ENCODE assay signal across 8 cellular contexts in the genomic region with DNA sequence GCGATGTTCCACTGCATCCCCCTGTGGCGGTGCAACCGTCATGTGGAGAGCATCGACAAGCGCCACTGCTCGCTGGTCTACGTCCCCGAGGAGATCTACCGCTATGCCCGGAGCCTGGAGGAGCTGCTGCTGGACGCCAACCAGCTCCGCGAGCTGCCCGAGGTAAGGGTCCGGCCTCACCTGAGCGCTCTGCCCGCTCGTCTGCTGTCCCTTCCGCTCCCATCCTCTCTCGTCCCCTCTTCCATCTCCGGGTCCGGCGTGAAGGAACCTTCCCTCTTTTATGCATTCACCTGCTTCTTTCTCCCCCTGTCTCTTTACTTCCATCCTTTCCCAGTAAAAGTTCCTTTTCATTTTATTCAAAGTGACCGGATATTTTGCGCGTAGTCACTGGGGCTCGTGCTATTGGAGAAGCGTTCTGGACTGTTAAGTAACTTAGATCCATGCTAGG. TPM values are rescaled to one million over a fixed set of nuclear protein-coding genes. Genes with fewer than 3 reads are reported as not detected.
A peak's percentile ranks its signal among the peaks of the same experiment; 100 is the strongest.
DNase-seq lines count a peak whose midpoint lies in the region; ATAC-seq and TF ChIP-seq lines count a peak whose summit lies in the region.

No MANE protein-coding gene starts in this region.

- peak overlapping the region; percentile 97 for H3K4me3 Mint-ChIP-seq in natural killer cell treated with Interleukin-12 subunit alpha and Interleukin-12 subunit beta and Interleukin-15 and Interleukin-18, amount 100 ng/mL, for 72 hours

- H3K27me3 ChIP-seq in PC-3 (ENCODE audit: low read length) (no peaks in the 10 kb centered on the region), endocrine pancreas (ENCODE audit: control insufficient read depth, insufficient read depth, low read length) (no peaks in the 10 kb centered on the region)

- peak; percentile 21 for ATAC-seq in HG02798 (IDR thresholded peaks at IDR 0.05; ENCODE audit: poor library complexity, unreplicated experiment)
- peak; percentile 20 for ATAC-seq in PC-3
- no peak for ATAC-seq in natural killer cell treated with Interleukin-12 subunit alpha and Interleukin-12 subunit beta and Interleukin-15 and Interleukin-18, amount 100 ng/mL, for 72 hours

- no peaks in the 10 kb centered on the region for H3F3A ChIP-seq in PC-3 (ENCODE audit: low read length, unreplicated experiment)

- no TSS peak for BruUV-seq in PC-3 (replicated peaks; lab: Mats Ljungman, UMichigan)

- H3K9ac ChIP-seq in PC-3 (ENCODE audit: low read length) (peak overlapping the region; percentile 77), endocrine pancreas (ENCODE audit: control insufficient read depth, insufficient read depth, low read length) (peak overlapping the region; percentile 77)

- no peaks in the 10 kb centered on the region for H3K9me3 Mint-ChIP-seq in natural killer cell treated with Interleukin-12 subunit alpha and Interleukin-12 subunit beta and Interleukin-15 and Interleukin-18, amount 100 ng/mL, for 72 hours

- H3K4me1 Mint-ChIP-seq in natural killer cell treated with Interleukin-12 subunit alpha and Interleukin-12 subunit beta and Interleukin-15 and Interleukin-18, amount 100 ng/mL, for 72 hours (ENCODE audit: low read depth in 2 of 2): peaks cover 25 to 32% of the 10 kb centered on the region in 2 donors

- peak overlapping the region; percentile 95 for H3K4me2 ChIP-seq in PC-3 (ENCODE audit: low read length)

- no peaks in the 10 kb centered on the region for H3K36me3 Mint-ChIP-seq in natural killer cell treated with Interleukin-12 subunit alpha and Interleukin-12 subunit beta and Interleukin-15 and Interleukin-18, amount 100 ng/mL, for 72 hours

- H3K27me3 Mint-ChIP-seq in natural killer cell treated with Interleukin-12 subunit alpha and Interleukin-12 subunit beta and Interleukin-15 and Interleukin-18, amount 100 ng/mL, for 72 hours: peaks cover 17 to 21% of the 10 kb centered on the region in 2 donors

- no peaks in the 10 kb centered on the region for H4K20me1 ChIP-seq in PC-3 (ENCODE audit: low read length)

- POLR2A ChIA-PET in PC-3 (lab: Charles Lee; ENCODE audit: unreplicated experiment): interaction anchor here (0.6 to 1.5 kb wide), 8 partner anchors 9 to 922 kb away, joined by 3 to 6 read pairs (median 4); no protein-coding TSS in a partner anchor

- CTCF ChIA-PET in PC-3 (lab: Charles Lee): interaction anchor here (2.9 to 3.0 kb wide), 3 partner anchors 60 to 161 kb away, joined by 17 to 42 read pairs (median 22); no protein-coding TSS in a partner anchor

- H3K79me2 ChIP-seq in PC-3 (ENCODE audit: low read length): peaks cover 65% of the 10 kb centered on the region

- DNase-seq in GM12865 (ENCODE audit: low read depth) (no peak), PC-3 (peak; percentile 38), AG08395 (ENCODE audit: low spot score) (no peak), HK-2 (ENCODE audit: unreplicated experiment) (no peak), HUDEP-2 (lab: John Stamatoyannopoulos, UW; ENCODE audit: unreplicated experiment in 76 of 76) (no peak)
- no peak for DNase-seq in natural killer cell treated with Interleukin-12 subunit alpha and Interleukin-12 subunit beta and Interleukin-15 and Interleukin-18, amount 100 ng/mL, for 72 hours (ENCODE audit: low spot score)

- intact Hi-C loops in PC-3 (cut with micrococcal nuclease): loop anchor here (2.0 to 10.0 kb wide), 3 partner anchors 16 to 250 kb away; a partner anchor contains a TSS

- H3K36me3 ChIP-seq in PC-3 (ENCODE audit: low read depth, low read length): no peaks in the 10 kb centered on the region
- no peaks in the 10 kb centered on the region for H3K36me3 ChIP-seq in endocrine pancreas (ENCODE audit: control insufficient read depth, insufficient read depth, low read length)

- H3K27ac Mint-ChIP-seq in natural killer cell treated with Interleukin-12 subunit alpha and Interleukin-12 subunit beta and Interleukin-15 and Interleukin-18, amount 100 ng/mL, for 72 hours: peak overlapping the region; percentile 49 to 79

- TF ChIP-seq CTCF in GM12865 (IDR thresholded peaks at IDR 0.05; ENCODE audit: insufficient read depth, low read depth, low read length, missing control alignments) (no peak), PC-3 (conservative IDR thresholded peaks at IDR 0.05; ENCODE audit: low read depth, low read length) (no peak)

- H3K4me1 ChIP-seq in PC-3 (ENCODE audit: insufficient read depth, low read length): peaks cover 27% of the 10 kb centered on the region
- H3K4me1 ChIP-seq in endocrine pancreas (ENCODE audit: control insufficient read depth, insufficient read depth, low read length): no peaks in the 10 kb centered on the region

- H2AFZ ChIP-seq in PC-3 (ENCODE audit: low read length): peak overlapping the region; percentile 94

- H3K4me3 ChIP-seq in GM12865 (ENCODE audit: low read depth, low read length) (peak overlapping the region; percentile 71), PC-3 (ENCODE audit: low read length) (peak overlapping the region; percentile 86), endocrine pancreas (ENCODE audit: control insufficient read depth, insufficient read depth, low read length) (peak overlapping the region; percentile 69)

- no peaks in the 10 kb centered on the region for H3K9me2 ChIP-seq in PC-3 (replicated peaks; ENCODE audit: low read length)

- H3K27ac ChIP-seq in PC-3 (ENCODE audit: low read length): no peak overlapping the region; the same call in 1 of the 2 replicates

- H3K9me3 ChIP-seq in PC-3 (ENCODE audit: low read length) (no peaks in the 10 kb centered on the region), endocrine pancreas (ENCODE audit: control insufficient read depth, low read length) (no peaks in the 10 kb centered on the region)

RNA-seq across cellular contexts. Expression of a gene that starts 0.5 kb away (rescaled TPM):
- 18.1 and 19.4 TPM in 2 replicates for total RNA-seq in PC-3 (2014; rRNA removed)
- total RNA-seq in natural killer cell treated with Interleukin-12 subunit alpha and Interleukin-12 subunit beta and Interleukin-15 and Interleukin-18, amount 100 ng/mL, for 72 hours: 1 to 10 TPM in 1 of 2 donors, under 1 TPM in 1; 1.00 to 3.0 TPM

Comparison
In these comparisons a context has a peak if more than half of its experiments do, and no peak if none do; other contexts are left out.
1. ATAC-seq: peak in HG02798 (single experiment) and PC-3 (single experiment); none in natural killer cell treated with Interleukin-12 subunit alpha and Interleukin-12 subunit beta and Interleukin-15 and Interleukin-18, amount 100 ng/mL, for 72 hours (0 of 2).
2. Peak in every context shown above with its lines, with median percentiles within 50 percentile points of each other: H3K4me3 ChIP-seq.